Comparison of ENCODE assay signal across 17 cellular contexts in genomic region chr3:169454823-169455222, GRCh38.
A peak's percentile ranks its signal among the peaks of the same experiment; 100 is the strongest.
DNase-seq lines count a peak whose midpoint lies in the region; ATAC-seq, FAIRE-seq and TF ChIP-seq lines count a peak whose summit lies in the region.
"Had no signal": no experiment of that assay in that cellular context is flagged by ENCODE, and none has a peak within 500 bp of the region (broad histone marks: within the 10 kb centered on the region; RNA-seq: fewer than 3 reads in every experiment).

No MANE protein-coding gene starts in this region.

- H3K9me2 ChIP-seq in PC-3 (replicated peaks; ENCODE audit: low read length) = no peaks in the 10 kb centered on the region

- no peak overlapping the region for H2AFZ ChIP-seq in PC-3 (ENCODE audit: low read length)

- ATAC-seq in PC-3 = peak; percentile 77
- ATAC-seq in left lung = peak; percentile 42
- ATAC-seq in HG02973 (IDR thresholded peaks at IDR 0.05; ENCODE audit: unreplicated experiment) = no peak
- no peak for ATAC-seq in HG02678 (IDR thresholded peaks at IDR 0.05; ENCODE audit: unreplicated experiment)
- ATAC-seq: T-cell had no signal

- POLR2A ChIA-PET in PC-3 (lab: Charles Lee; ENCODE audit: unreplicated experiment) = no interaction called here

- H3K27ac ChIP-seq in PC-3 (ENCODE audit: low read length) = peak overlapping the region; percentile 75
- H3K27ac ChIP-seq in esophagus squamous epithelium = peak overlapping the region in 3 of 4 donors; percentile 64 to 81 (median 70)
- no peak overlapping the region for H3K27ac ChIP-seq in left lung
- H3K27ac ChIP-seq: KMS-11 had no signal

- peak overlapping the region; percentile 14; the same call in 1 of the 2 replicates for H3K9ac ChIP-seq in PC-3 (ENCODE audit: low read length)
- H3K9ac ChIP-seq: KMS-11 had no signal

- H3K79me2 ChIP-seq in PC-3 (ENCODE audit: low read length) = no peaks in the 10 kb centered on the region

- CTCF ChIA-PET in PC-3 (lab: Charles Lee) = no interaction called here

- TF ChIP-seq CTCF in PC-3 (conservative IDR thresholded peaks at IDR 0.05; ENCODE audit: low read depth, low read length) = no peak
- no peak for TF ChIP-seq CTCF in esophagus squamous epithelium (IDR thresholded peaks at IDR 0.05)
- TF ChIP-seq CTCF in left lung (IDR thresholded peaks at IDR 0.05) = no peak

- DNase-seq in Daoy (ENCODE audit: low read depth) = peak; percentile 17
- DNase-seq in PC-3 = peak; percentile 82
- no peak for DNase-seq in esophagus squamous epithelium (lab: John Stamatoyannopoulos, UW)
- no peak for DNase-seq in left lung
- DNase-seq in NCI-H2227 treated with DMSO at 0.1 percent for 48 hours (lab: John Stamatoyannopoulos, UW) = no peak
- DNase-seq in frontal cortex (ENCODE audit: low spot score in 2 of 2) = no peak
- DNase-seq: activated CD4-positive, alpha-beta T cell treated with anti-CD3 and anti-CD28 coated beads, Interleukin-2, amount 10 ng/mL, durations not matched to agents 7 days and 5 days; activated effector memory CD4-positive, alpha-beta T cell treated with Interleukin-2 at 50 U/mL for 16 hours; BE2C; cerebellar nuclear complex; NCI-H2029; stimulated activated CD4-positive, alpha-beta T cell treated with anti-CD3 and anti-CD28 coated beads, Interleukin-1b, Interleukin-23, amount 100 ng/mL, for 48 hours; T-cell had no signal

- H4K20me1 ChIP-seq in PC-3 (ENCODE audit: low read length) = no peaks in the 10 kb centered on the region

- H3K27me3 ChIP-seq in PC-3 (ENCODE audit: low read length) (no peaks in the 10 kb centered on the region), esophagus squamous epithelium (no peaks in the 10 kb centered on the region), left lung (no peaks in the 10 kb centered on the region)
- H3K27me3 ChIP-seq: BE2C had no signal

- no TSS peak for BruUV-seq in PC-3 (replicated peaks; lab: Mats Ljungman, UMichigan)

- H3K4me1 ChIP-seq in PC-3 (ENCODE audit: insufficient read depth, low read length) = peaks cover 25% of the 10 kb centered on the region
- H3K4me1 ChIP-seq in esophagus squamous epithelium = peaks cover 0 to 89% (median 28%) of the 10 kb centered on the region in 3 donors
- no peaks in the 10 kb centered on the region for H3K4me1 ChIP-seq in left lung

- H3F3A ChIP-seq in PC-3 (ENCODE audit: low read length, unreplicated experiment) = no peaks in the 10 kb centered on the region

- peak overlapping the region; percentile 28 for H3K4me2 ChIP-seq in PC-3 (ENCODE audit: low read length)
- H3K4me2 ChIP-seq: KMS-11 had no signal

- intact Hi-C loops in PC-3 (cut with micrococcal nuclease) (loop anchor here (1.0 to 2.0 kb wide), 2 partner anchors 24 to 42 kb away; no protein-coding TSS in a partner anchor), esophagus squamous epithelium (cut with DNase I) (no loop called here), left lung (cut with DNase I) (no loop called here)

- H3K36me3 ChIP-seq in PC-3 (ENCODE audit: low read depth, low read length) = no peaks in the 10 kb centered on the region
- H3K36me3 ChIP-seq in esophagus squamous epithelium = no peaks in the 10 kb centered on the region
- no peaks in the 10 kb centered on the region for H3K36me3 ChIP-seq in left lung
- H3K36me3 ChIP-seq: BE2C had no signal

- H3K9me3 ChIP-seq in PC-3 (ENCODE audit: low read length) (no peaks in the 10 kb centered on the region), esophagus squamous epithelium (no peaks in the 10 kb centered on the region), left lung (no peaks in the 10 kb centered on the region)
- H3K9me3 ChIP-seq: BE2C had no signal

- no peak for FAIRE-seq in frontal cortex (lab: Jason Lieb, UNC)
- FAIRE-seq: GM18507 had no signal

- H3K4me3 ChIP-seq in PC-3 (ENCODE audit: low read length) (no peak overlapping the region), esophagus squamous epithelium (no peak overlapping the region), left lung (no peak overlapping the region)

- whole genome bisulfite sequencing in esophagus squamous epithelium, 2 donors = 11 to 34% methylated on average over 2 of the region's 2 CpGs

- no peak for TF ChIP-seq POLR2A in esophagus squamous epithelium (IDR thresholded peaks at IDR 0.05)

Comparison
In these comparisons a context has a peak if more than half of its experiments do, and no peak if none do; other contexts are left out.
1. DNase-seq: peak in Daoy (single experiment) and PC-3 (single experiment); none in esophagus squamous epithelium (single experiment), left lung (0 of 2), NCI-H2227 treated with DMSO at 0.1 percent for 48 hours (single experiment) and frontal cortex (0 of 2).
2. ATAC-seq: peak in PC-3 (single experiment) and left lung (single experiment); none in HG02973 (single experiment) and HG02678 (single experiment).
3. H3K27ac ChIP-seq: peak in PC-3 (single experiment) and esophagus squamous epithelium (3 of 4); none in left lung (0 of 2).